In genomic region chr10:23194471-23194965, GRCh38 we compare ENCODE assay signal across 25 cellular contexts. TPM values are rescaled to one million over a fixed set of nuclear protein-coding genes. Genes with fewer than 3 reads are reported as not detected.
DNase-seq lines count a peak whose midpoint lies in the region; ATAC-seq, FAIRE-seq and TF ChIP-seq lines count a peak whose summit lies in the region.
"Had no signal": no experiment of that assay in that cellular context is flagged by ENCODE, and none has a peak within 500 bp of the region (broad histone marks: within the 10 kb centered on the region; RNA-seq: fewer than 3 reads in every experiment).

No MANE protein-coding gene starts in this region.

- ATAC-seq in HepG2 (no peak), right lobe of liver (no peak), HG03354 (IDR thresholded peaks at IDR 0.05; ENCODE audit: poor library complexity, severe bottlenecking, unreplicated experiment) (no peak), HG03108 (IDR thresholded peaks at IDR 0.05; ENCODE audit: unreplicated experiment) (no peak)
- ATAC-seq: GM12878, Panc1 had no signal

- TF ChIP-seq POLR2A in HepG2 (IDR thresholded peaks at IDR 0.05; ENCODE audit: insufficient read depth in 1 of 2, low read depth in 2 of 2, low read length in 2 of 2) (no peak), right lobe of liver (IDR thresholded peaks at IDR 0.05) (no peak), H1 (IDR thresholded peaks at IDR 0.05; ENCODE audit: control extremely low read depth in 1 of 2, low read depth in 2 of 2, low read length in 2 of 2) (no peak)

- no peak overlapping the region for H3K4me2 ChIP-seq in HepG2 (ENCODE audit: low read depth, low read length)
- peak overlapping the region; percentile 66 to 73 for H3K4me2 ChIP-seq in H1 (ENCODE audit: insufficient read depth in 1 of 2, low read depth in 2 of 2, low read length in 2 of 2)
- peak overlapping the region; percentile 74 for H3K4me2 ChIP-seq in neural progenitor cell

- no peak overlapping the region for H3K14ac ChIP-seq in H1 (ENCODE audit: insufficient read length)

- H3K9me3 Mint-ChIP-seq in neural progenitor cell, result no peaks in the 10 kb centered on the region
- no peaks in the 10 kb centered on the region for H3K9me3 Mint-ChIP-seq in activated CD4-positive, alpha-beta memory T cell treated with anti-CD3 and anti-CD28 coated beads for 36 hours

- no peak overlapping the region for H4K8ac ChIP-seq in H1 (ENCODE audit: extremely low read depth, insufficient read depth, low read length)

- H3K18ac ChIP-seq in H1 (ENCODE audit: extremely low read depth, low read length), result no peak overlapping the region

- H2BK20ac ChIP-seq in H1 (ENCODE audit: low read length), result no peak overlapping the region

- H3K23ac ChIP-seq in H1 (ENCODE audit: insufficient read length), result no peak overlapping the region

- H3K79me2 ChIP-seq in HepG2 (ENCODE audit: insufficient read depth, low read length), result no peaks in the 10 kb centered on the region
- no peaks in the 10 kb centered on the region for H3K79me2 ChIP-seq in H1 (ENCODE audit: control insufficient read depth in 1 of 2, insufficient read depth in 2 of 2, low read length in 2 of 2)
- no peaks in the 10 kb centered on the region for H3K79me2 ChIP-seq in neural progenitor cell (ENCODE audit: low read depth)

- no peaks in the 10 kb centered on the region for H3K36me3 Mint-ChIP-seq in neural progenitor cell
- no peaks in the 10 kb centered on the region for H3K36me3 Mint-ChIP-seq in activated CD4-positive, alpha-beta memory T cell treated with anti-CD3 and anti-CD28 coated beads for 36 hours
- H3K36me3 Mint-ChIP-seq: CD14-positive monocyte had no signal

- H2BK120ac ChIP-seq in H1 (replicated peaks; ENCODE audit: low read depth, low read length), result no peak overlapping the region

- no peak for DNase-seq in HepG2 (ENCODE audit: low spot score)
- DNase-seq in right lobe of liver, result no peak
- no peak for DNase-seq in H1 (ENCODE audit: low read depth in 1 of 2, low spot score in 2 of 2)
- no peak for DNase-seq in neural progenitor cell (ENCODE audit: low spot score)
- no peak for DNase-seq in stimulated activated naive CD4-positive, alpha-beta T cell treated with Interleukin-2 at 50 U/mL for 16 hours (lab: John Stamatoyannopoulos, UW)
- DNase-seq in activated CD4-positive, alpha-beta memory T cell treated with anti-CD3 and anti-CD28 coated beads for 36 hours, result no peak
- DNase-seq: COR-L47, DMS53, HCEC 1CT, KBM-7, NCI-H1105, NCI-H187, NCI-H2171, NCI-H82, Right ventricle myocardium superior had no signal

- no peak overlapping the region for H4K5ac ChIP-seq in H1 (ENCODE audit: insufficient read length, low read depth, low read length)

- peaks cover 13% of the 10 kb centered on the region for H3K4me1 ChIP-seq in HepG2 (ENCODE audit: insufficient read depth, low read length)
- H3K4me1 ChIP-seq in right lobe of liver, result peaks cover 0 to 4% (median 0%) of the 10 kb centered on the region in 4 donors
- H3K4me1 ChIP-seq in H1 (replicated peaks in 1 of 4; ENCODE audit: control insufficient read depth in 3 of 4, insufficient read depth in 4 of 4, low read length in 3 of 4), result peaks cover 6 to 17% (median 10%) of the 10 kb centered on the region in 4 experiments
- H3K4me1 ChIP-seq in neural progenitor cell, result peaks cover 33% of the 10 kb centered on the region

- no TSS peak for BruUV-seq in HepG2 (replicated peaks; lab: Mats Ljungman, UMichigan)

- H3K27ac ChIP-seq in HepG2 (ENCODE audit: extremely low read length, insufficient read depth, low read length) (no peak overlapping the region), right lobe of liver (no peak overlapping the region), H1 (ENCODE audit: low read depth, low read length) (no peak overlapping the region), neural progenitor cell (no peak overlapping the region)

- intact Hi-C loops in HepG2 (cut with micrococcal nuclease; ENCODE audit: unreplicated experiment) (no loop called here), right lobe of liver (cut with DNase I) (no loop called here)
- intact Hi-C loops in activated CD4-positive, alpha-beta memory T cell treated with anti-CD3 and anti-CD28 coated beads for 36 hours (cut with micrococcal nuclease), result loop anchor here (10.0 kb wide), 1 partner anchor 500 kb away; no protein-coding TSS in a partner anchor

- peaks cover 10% of the 10 kb centered on the region; the same call in 1 of the 2 replicates for H3K23me2 ChIP-seq in H1 (ENCODE audit: low read depth, low read length)

- CTCF ChIA-PET in HepG2 (lab: Yijun Ruan, JAX; ENCODE audit: low intra/inter-chr PET ratio, low total read pairs) (no interaction called here), H1 (lab: Charles Lee; ENCODE audit: partially characterized antibody) (no interaction called here)
- CTCF ChIA-PET in activated CD4-positive, alpha-beta memory T cell treated with anti-CD3 and anti-CD28 coated beads for 36 hours (lab: Charles Lee), result interaction anchor here (0.6 kb wide), 1 partner anchor 12 kb away, joined by 3 read pairs; no protein-coding TSS in a partner anchor

- H2AK5ac ChIP-seq in H1 (ENCODE audit: low read depth, low read length), result no peak overlapping the region

- no peak overlapping the region for H2BK5ac ChIP-seq in H1 (ENCODE audit: low read depth, low read length)

- peaks cover 80% of the 10 kb centered on the region for H3K27me3 Mint-ChIP-seq in neural progenitor cell (ENCODE audit: insufficient read depth, low read depth)
- peaks cover 54% of the 10 kb centered on the region for H3K27me3 Mint-ChIP-seq in activated CD4-positive, alpha-beta memory T cell treated with anti-CD3 and anti-CD28 coated beads for 36 hours

- no peak overlapping the region for H2AFZ ChIP-seq in HepG2 (ENCODE audit: low read length)
- H2AFZ ChIP-seq in H1 (ENCODE audit: low read length), result no peak overlapping the region
- H2AFZ ChIP-seq in neural progenitor cell (replicated peaks), result no peak overlapping the region

- no peaks in the 10 kb centered on the region for H3K79me1 ChIP-seq in H1 (ENCODE audit: low read depth, low read length)

- peak overlapping the region; percentile 35 for H3K4me3 Mint-ChIP-seq in neural progenitor cell
- no peak overlapping the region for H3K4me3 Mint-ChIP-seq in activated CD4-positive, alpha-beta memory T cell treated with anti-CD3 and anti-CD28 coated beads for 36 hours

- peaks cover 35% of the 10 kb centered on the region for H3F3A ChIP-seq in neural progenitor cell (ENCODE audit: low read depth)

- H3K27ac Mint-ChIP-seq in neural progenitor cell, result no peak overlapping the region
- no peak overlapping the region for H3K27ac Mint-ChIP-seq in activated CD4-positive, alpha-beta memory T cell treated with anti-CD3 and anti-CD28 coated beads for 36 hours
- H3K27ac Mint-ChIP-seq: CD14-positive monocyte had no signal

- in situ Hi-C loops in HepG2 (cut with HindIII; ENCODE audit: extremely low pct_ligation_motif_present, low pct_unique_long_range_greater_than_20kb), result no loop called here

- no peak overlapping the region for H3K4ac ChIP-seq in H1 (replicated peaks; ENCODE audit: insufficient read length, low read depth, low read length)

- no peak for TF ChIP-seq CTCF in HepG2 (CRISPR knock-in tag; IDR thresholded peaks at IDR 0.05)
- TF ChIP-seq CTCF in right lobe of liver (IDR thresholded peaks at IDR 0.05), result no peak
- no peak for TF ChIP-seq CTCF in H1 (IDR thresholded peaks at IDR 0.05; ENCODE audit: control extremely low read depth in 1 of 3, insufficient read depth in 1 of 3, low read depth in 1 of 3, low read length in 3 of 3)
- TF ChIP-seq CTCF in neural progenitor cell (IDR thresholded peaks at IDR 0.05), result no peak

- H3K56ac ChIP-seq in H1 (replicated peaks; ENCODE audit: insufficient read length, low read depth, low read length), result no peak overlapping the region

- FAIRE-seq in HepG2 (lab: Jason Lieb, UNC) (no peak), H1 (lab: Jason Lieb, UNC) (no peak)
- FAIRE-seq: GM12878, GM18507 had no signal

- H4K20me1 ChIP-seq in HepG2 (ENCODE audit: insufficient read depth, low read length), result no peaks in the 10 kb centered on the region
- H4K20me1 ChIP-seq in H1 (replicated peaks in 1 of 2; ENCODE audit: control insufficient read depth in 1 of 2, insufficient read depth in 2 of 2, low read length in 2 of 2), result peaks cover 22 to 26% of the 10 kb centered on the region in 2 experiments
- H4K20me1 ChIP-seq in neural progenitor cell (ENCODE audit: low read depth), result peaks cover 96% of the 10 kb centered on the region

- 0 out of 2 replicates have a peak overlapping the region, but pooled peaks have one; percentile 35 for H2BK12ac ChIP-seq in H1 (ENCODE audit: low read depth, low read length)

- H3K9me3 ChIP-seq in HepG2 (ENCODE audit: low read length) (no peaks in the 10 kb centered on the region), right lobe of liver (no peaks in the 10 kb centered on the region), H1 (ENCODE audit: insufficient read depth in 2 of 2, low read depth in 1 of 2, low read length in 1 of 2) (no peaks in the 10 kb centered on the region), neural progenitor cell (ENCODE audit: low read depth) (no peaks in the 10 kb centered on the region)

- H3K4me1 Mint-ChIP-seq in neural progenitor cell, result peaks cover 25% of the 10 kb centered on the region
- H3K4me1 Mint-ChIP-seq in activated CD4-positive, alpha-beta memory T cell treated with anti-CD3 and anti-CD28 coated beads for 36 hours (ENCODE audit: low read depth), result peaks cover 4% of the 10 kb centered on the region

- H2BK15ac ChIP-seq in H1 (ENCODE audit: low read length), result no peak overlapping the region

- TF ChIP-seq EP300 in HepG2 (IDR thresholded peaks at IDR 0.05; ENCODE audit: low read depth in 2 of 2, low read length in 2 of 2) (no peak), HepG2 (CRISPR knock-in tag; IDR thresholded peaks at IDR 0.05; ENCODE audit: borderline replicate concordance) (no peak), H1 (IDR thresholded peaks at IDR 0.05; ENCODE audit: borderline replicate concordance in 1 of 2, low read depth in 2 of 2, low read length in 2 of 2) (no peak)

- TF ChIP-seq RAD21 in HepG2 (CRISPR knock-in tag; IDR thresholded peaks at IDR 0.05), result no peak
- TF ChIP-seq RAD21 in H1 (IDR thresholded peaks at IDR 0.05 in 1 of 2, conservative IDR thresholded peaks at IDR 0.05 in 1 of 2; ENCODE audit: low read depth in 2 of 2, low read length in 2 of 2), result no peak

- H4K91ac ChIP-seq in H1 (replicated peaks; ENCODE audit: insufficient read length, low read length), result no peak overlapping the region

- H3K36me3 ChIP-seq in HepG2 (replicated peaks in 1 of 2; ENCODE audit: control insufficient read depth in 1 of 2, insufficient read depth in 2 of 2, low read length in 2 of 2), result no peaks in the 10 kb centered on the region
- H3K36me3 ChIP-seq in right lobe of liver, result no peaks in the 10 kb centered on the region
- H3K36me3 ChIP-seq in H1 (ENCODE audit: control insufficient read depth in 2 of 4, insufficient read depth in 4 of 4, low read length in 3 of 4), result peaks cover 0 to 13% (median 0%) of the 10 kb centered on the region in 4 experiments; a peak in 1 of 8 replicates
- no peaks in the 10 kb centered on the region for H3K36me3 ChIP-seq in neural progenitor cell

- peaks cover 5 to 71% of the 10 kb centered on the region in 2 experiments; a peak in 4 of 5 replicates for H3K27me3 ChIP-seq in HepG2 (ENCODE audit: control insufficient read depth in 1 of 2, insufficient read depth in 2 of 2, low read length in 2 of 2)
- peaks cover 5 to 32% of the 10 kb centered on the region in 2 donors for H3K27me3 ChIP-seq in right lobe of liver
- peaks cover 95 to 100% (median 99%) of the 10 kb centered on the region in 4 experiments for H3K27me3 ChIP-seq in H1 (replicated peaks in 1 of 4; ENCODE audit: control insufficient read depth in 3 of 4, extremely low read depth in 1 of 4, insufficient read depth in 3 of 4, low read length in 3 of 4)
- H3K27me3 ChIP-seq in neural progenitor cell, result peaks cover 100% of the 10 kb centered on the region

- POLR2A ChIA-PET in HepG2 (lab: Yijun Ruan, JAX) (no interaction called here), H1 (lab: Charles Lee; ENCODE audit: partially characterized antibody) (no interaction called here)
- POLR2A ChIA-PET in activated CD4-positive, alpha-beta memory T cell treated with anti-CD3 and anti-CD28 coated beads for 36 hours (lab: Charles Lee), result interaction anchor here (0.6 kb wide), 1 partner anchor 720 kb away, joined by 3 read pairs; no protein-coding TSS in a partner anchor

- no peak overlapping the region for H3K4me3 ChIP-seq in HepG2 (replicated peaks in 1 of 3; ENCODE audit: insufficient read depth in 1 of 3, low read depth in 2 of 3, low read length in 3 of 3)
- no peak overlapping the region for H3K4me3 ChIP-seq in right lobe of liver
- peak overlapping the region in 3 of 4 experiments; percentile 26 to 48 (median 27); a peak in 6 of 8 replicates for H3K4me3 ChIP-seq in H1 (ENCODE audit: extremely low read depth in 1 of 4, insufficient read depth in 2 of 4, low read depth in 3 of 4, low read length in 4 of 4)
- H3K4me3 ChIP-seq in neural progenitor cell, result peak overlapping the region; percentile 19
- H3K4me3 ChIP-seq: GM12878 had no signal

- no peak overlapping the region for H3K9ac ChIP-seq in HepG2 (ENCODE audit: insufficient read depth, low read depth, low read length)
- H3K9ac ChIP-seq in H1 (replicated peaks in 1 of 4; ENCODE audit: extremely low read depth in 1 of 4, low read depth in 3 of 4, low read length in 3 of 4), result no peak overlapping the region
- no peak overlapping the region for H3K9ac ChIP-seq in neural progenitor cell

- WGBS in HepG2 (ENCODE audit: low lambda C conversion rate), result 10% methylated on average over 6 of the region's 13 CpGs
- WGBS in right lobe of liver (ENCODE audit: insufficient coverage, low coverage, low lambda C conversion rate, missing lambda C conversion rate), result 4% methylated on average over 8 of the region's 13 CpGs
- WGBS in H1 (ENCODE audit: extremely low coverage in 1 of 2, insufficient coverage in 1 of 2, insufficient read length in 1 of 2, insufficient replicate concordance in 2 of 2, low coverage in 1 of 2, low lambda C conversion rate in 2 of 2, missing lambda C conversion rate in 1 of 2), 2 experiments, result 14% methylated on average over 12 of the region's 13 CpGs; no CpG with 5 or more reads in 1 of the 2 experiments

RNA-seq across cellular contexts. Expression of gene PTF1A, which starts 2.4 kb away (rescaled TPM):
- total RNA-seq in HepG2 (2016; rRNA removed; fragmentation: Illumina TruSeq; extraction: Trizol), result not detected in 2 replicates
- not detected in 2 replicates for total RNA-seq in HepG2 (2016; cell fraction: cytosol; rRNA removed; fragmentation: Illumina TruSeq; extraction: Trizol; ENCODE audit: low read depth)
- total RNA-seq in HepG2 (2016; cell fraction: insoluble cytoplasmic fraction; rRNA removed; fragmentation: Illumina TruSeq; extraction: Trizol), result not detected in 2 replicates
- not detected in 2 replicates for total RNA-seq in HepG2 (2016; cell fraction: membrane; rRNA removed; fragmentation: Illumina TruSeq; extraction: Trizol)
- not detected in 2 replicates for total RNA-seq in HepG2 (2016; cell fraction: nucleus; rRNA removed; fragmentation: Illumina TruSeq; extraction: Trizol)
- polyA plus RNA-seq in HepG2 (2011; rRNA removed), result not detected in 2 replicates
- polyA plus RNA-seq in HepG2 (2011; cell fraction: cytosol; rRNA removed), result not detected in 2 replicates
- polyA plus RNA-seq in HepG2 (2011; cell fraction: nucleus; rRNA removed), result not detected in 2 replicates
- not detected in 2 replicates for polyA plus RNA-seq in HepG2 (2012)
- polyA plus RNA-seq in HepG2 (2016; cell fraction: cytosol; fragmentation: Illumina TruSeq; extraction: Trizol; ENCODE audit: low read depth), result not detected in 2 replicates
- polyA plus RNA-seq in HepG2 (2016; cell fraction: insoluble cytoplasmic fraction; fragmentation: Illumina TruSeq; extraction: Trizol; ENCODE audit: low read depth), result not detected in 2 replicates
- not detected in 2 replicates for polyA plus RNA-seq in HepG2 (2016; cell fraction: membrane; fragmentation: Illumina TruSeq; extraction: Trizol; ENCODE audit: low read depth)
- not detected in 2 replicates for polyA plus RNA-seq in HepG2 (2016; cell fraction: nucleus; fragmentation: Illumina TruSeq; extraction: Trizol; ENCODE audit: insufficient read depth, low read depth)
- polyA minus RNA-seq in HepG2 (2011; rRNA and poly(A)+ RNA removed; ENCODE audit: low replicate concordance), result not detected in 2 replicates
- not detected in 2 replicates for polyA minus RNA-seq in HepG2 (2011; cell fraction: cytosol; rRNA and poly(A)+ RNA removed)
- polyA minus RNA-seq in HepG2 (2011; cell fraction: nucleus; rRNA and poly(A)+ RNA removed), result not detected in 2 replicates
- total RNA-seq in right lobe of liver, result not detected
- total RNA-seq in H1 (2021; fragmentation: NEBNext Ultra II Directional; extraction: Animal tissue kit (Norgen Biotek cat#: 25700)), result not detected in 2 replicates
- polyA plus RNA-seq in H1 (2011; rRNA removed), result not detected in 2 replicates
- not detected for polyA plus RNA-seq in H1 (2011; cell fraction: cytosol; rRNA removed)
- polyA plus RNA-seq in H1 (2011; cell fraction: nucleus; rRNA removed), result not detected
- not detected in 4 replicates for polyA plus RNA-seq in H1 (2012, experiment 1 of 2)
- polyA plus RNA-seq in H1 (2012, experiment 2 of 2), result not detected
- polyA plus RNA-seq in H1 (2013, experiment 1 of 2), result not detected
- not detected for polyA plus RNA-seq in H1 (2013, experiment 2 of 2)
- polyA minus RNA-seq in H1 (2011; rRNA and poly(A)+ RNA removed), result not detected in 2 replicates
- polyA minus RNA-seq in H1 (2011; cell fraction: cytosol; rRNA and poly(A)+ RNA removed), result not detected
- not detected for polyA minus RNA-seq in H1 (2011; cell fraction: nucleus; rRNA and poly(A)+ RNA removed)
- total RNA-seq in neural progenitor cell (ENCODE audit: low replicate concordance), result not detected in 2 replicates
- total RNA-seq in activated CD4-positive, alpha-beta memory T cell treated with anti-CD3 and anti-CD28 coated beads for 36 hours, result not detected
- total RNA-seq: A673, GM12878, HT1080, MCF 10A, NCI-H460, Right ventricle myocardium superior had no signal
- polyA plus RNA-seq: CD14-positive monocyte, GM12878 had no signal

Comparison
In these comparisons a context has a peak if more than half of its experiments do, and no peak if none do; other contexts are left out.
1. H3K4me3 ChIP-seq: peak in H1 (3 of 4) and neural progenitor cell (single experiment); none in HepG2 (0 of 3) and right lobe of liver (0 of 3).
2. Of the 41 proteins assayed by ChIP-seq in both HepG2 and H1: peak only in HepG2: none; only in H1: RNF2; in both: none; in neither: 40.